7 cellular contexts compared by ENCODE assay signal in genomic region chr1:46197551-46198025, GRCh38. TPM values are rescaled to one million over a fixed set of nuclear protein-coding genes. Genes with fewer than 3 reads are reported as not detected.
DNase-seq lines count a peak whose midpoint lies in the region; ATAC-seq and TF ChIP-seq lines count a peak whose summit lies in the region.

No MANE protein-coding gene starts in this region.

- peak; percentile 6 for ATAC-seq in activated T-helper 17 cell treated with anti-CD3 and anti-CD28 coated beads, Interleukin-2, amount 50 U/mL, for 72 hours (replicated peaks)
- ATAC-seq in GM21390 (IDR thresholded peaks at IDR 0.05; ENCODE audit: unreplicated experiment) = no peak

- peak overlapping the region; percentile 89 for H3K4me3 ChIP-seq in iPS-18a (ENCODE audit: low read length)

- H3K27me3 ChIP-seq in iPS-18a (ENCODE audit: control insufficient read depth, insufficient read depth, low read length) = no peaks in the 10 kb centered on the region

- H3K4me1 ChIP-seq in iPS-18a (ENCODE audit: control insufficient read depth, low read depth, low read length) = no peaks in the 10 kb centered on the region

- peak overlapping the region; percentile 78 for H3K27ac Mint-ChIP-seq in HFFc6
- peak overlapping the region; percentile 82 for H3K27ac Mint-ChIP-seq in activated T-helper 17 cell treated with anti-CD3 and anti-CD28 coated beads, Interleukin-2, amount 50 U/mL, for 72 hours

- peak overlapping the region; percentile 92 for H3K4me3 Mint-ChIP-seq in HFFc6
- peak overlapping the region; percentile 76 for H3K4me3 Mint-ChIP-seq in activated T-helper 17 cell treated with anti-CD3 and anti-CD28 coated beads, Interleukin-2, amount 50 U/mL, for 72 hours

- H3K9me3 ChIP-seq in iPS-18a (ENCODE audit: control insufficient read depth, low read depth, low read length) = no peaks in the 10 kb centered on the region

- H3K9ac ChIP-seq in iPS-18a (ENCODE audit: low read length) = peak overlapping the region; percentile 66

- H3K9me3 Mint-ChIP-seq in HFFc6 = no peaks in the 10 kb centered on the region
- no peaks in the 10 kb centered on the region for H3K9me3 Mint-ChIP-seq in activated T-helper 17 cell treated with anti-CD3 and anti-CD28 coated beads, Interleukin-2, amount 50 U/mL, for 72 hours

- no peaks in the 10 kb centered on the region for H3K36me3 Mint-ChIP-seq in HFFc6 (ENCODE audit: low read depth)
- peaks cover 23% of the 10 kb centered on the region for H3K36me3 Mint-ChIP-seq in activated T-helper 17 cell treated with anti-CD3 and anti-CD28 coated beads, Interleukin-2, amount 50 U/mL, for 72 hours (ENCODE audit: low read depth)

- DNase-seq in HFFc6 (no peak), substantia nigra (lab: John Stamatoyannopoulos, UW) (peak in 1 of 49 donors; percentile 31), H4 (ENCODE audit: low spot score) (no peak), NCI-H1092 (lab: John Stamatoyannopoulos, UW) (no peak)

- H3K27ac ChIP-seq in iPS-18a (ENCODE audit: low read length) (no peak overlapping the region), substantia nigra (ENCODE audit: low read depth, low read length, poor library complexity, severe bottlenecking) (peak overlapping the region; percentile 86)

- peaks cover 16% of the 10 kb centered on the region for H3K4me1 Mint-ChIP-seq in HFFc6 (ENCODE audit: low read depth)
- peaks cover 4% of the 10 kb centered on the region for H3K4me1 Mint-ChIP-seq in activated T-helper 17 cell treated with anti-CD3 and anti-CD28 coated beads, Interleukin-2, amount 50 U/mL, for 72 hours

- TF ChIP-seq CTCF in HFFc6 (IDR thresholded peaks at IDR 0.05) = no peak

- peaks cover 9% of the 10 kb centered on the region for H3K36me3 ChIP-seq in iPS-18a (ENCODE audit: control insufficient read depth, low read depth, low read length)

- no peaks in the 10 kb centered on the region for H3K27me3 Mint-ChIP-seq in HFFc6 (ENCODE audit: insufficient read depth)
- H3K27me3 Mint-ChIP-seq in activated T-helper 17 cell treated with anti-CD3 and anti-CD28 coated beads, Interleukin-2, amount 50 U/mL, for 72 hours = no peaks in the 10 kb centered on the region

RNA-seq across cellular contexts. Expression of gene POMGNT1, which starts 0.6 kb away (rescaled TPM):
- total RNA-seq in HFFc6 (2021; fragmentation: NEBNext Ultra II Directional; extraction: Animal tissue kit (Norgen Biotek cat#: 25700)) = 100 to 1,000 TPM; 103 to 125 (median 119) TPM
- total RNA-seq in activated T-helper 17 cell treated with anti-CD3 and anti-CD28 coated beads, Interleukin-2, amount 50 U/mL, for 72 hours = 10 to 100 TPM; 36.0 to 40.6 TPM
- 66.3 and 68.9 TPM in 2 replicates for total RNA-seq in H4 (2014; rRNA removed; shearing (Covaris generic))

RNA-seq across cellular contexts. Expression of gene LURAP1, which starts 5.5 kb away (rescaled TPM):
- 1 to 10 TPM; 2.2 to 4.7 (median 3.9) TPM for total RNA-seq in HFFc6 (2021; fragmentation: NEBNext Ultra II Directional; extraction: Animal tissue kit (Norgen Biotek cat#: 25700))
- total RNA-seq in activated T-helper 17 cell treated with anti-CD3 and anti-CD28 coated beads, Interleukin-2, amount 50 U/mL, for 72 hours = under 1 TPM in 1 of 2 donors, not detected in 1; 0.24 TPM
- 0.15 and 0.41 TPM in 2 replicates for total RNA-seq in H4 (2014; rRNA removed; shearing (Covaris generic))

RNA-seq across cellular contexts. Expression of gene P3R3URF, which starts 21.3 kb away (rescaled TPM):
- total RNA-seq in HFFc6 (2021; fragmentation: NEBNext Ultra II Directional; extraction: Animal tissue kit (Norgen Biotek cat#: 25700)) = not detected
- not detected for total RNA-seq in activated T-helper 17 cell treated with anti-CD3 and anti-CD28 coated beads, Interleukin-2, amount 50 U/mL, for 72 hours
- total RNA-seq in H4 (2014; rRNA removed; shearing (Covaris generic)) = not detected in 2 replicates

RNA-seq across cellular contexts. Expression of gene TSPAN1, which starts 22.7 kb away (rescaled TPM):
- 1 to 10 TPM in 3 of 6 experiments, under 1 TPM in 3; 0.80 to 1.9 (median 1.1) TPM for total RNA-seq in HFFc6 (2021; fragmentation: NEBNext Ultra II Directional; extraction: Animal tissue kit (Norgen Biotek cat#: 25700))
- not detected for total RNA-seq in activated T-helper 17 cell treated with anti-CD3 and anti-CD28 coated beads, Interleukin-2, amount 50 U/mL, for 72 hours
- total RNA-seq in H4 (2014; rRNA removed; shearing (Covaris generic)) = 0.64 and 0.66 TPM in 2 replicates

RNA-seq across cellular contexts. Expression of gene RAD54L, which starts 50.0 kb away (rescaled TPM):
- total RNA-seq in HFFc6 (2021; fragmentation: NEBNext Ultra II Directional; extraction: Animal tissue kit (Norgen Biotek cat#: 25700)) = 10 to 100 TPM in 1 of 6 experiments, 1 to 10 TPM in 5; 3.8 to 10.9 (median 8.3) TPM
- 10 to 100 TPM; 50.8 to 56.5 TPM for total RNA-seq in activated T-helper 17 cell treated with anti-CD3 and anti-CD28 coated beads, Interleukin-2, amount 50 U/mL, for 72 hours
- total RNA-seq in H4 (2014; rRNA removed; shearing (Covaris generic)) = 13.9 and 14.4 TPM in 2 replicates
